ENCODE assay signal across 1 cellular context in genomic region chr3:198113219-198114053, GRCh38.
TF ChIP-seq lines count a peak whose summit lies in the region.

No MANE protein-coding gene starts in this region.

TF ChIP-seq in IMR-90, 13 proteins besides CTCF, POLR2A, EP300 and RAD21 (continued from another document):
- no peak for TF ChIP-seq RCOR1 (IDR thresholded peaks at IDR 0.05; ENCODE audit: insufficient replicate concordance, low read length)
- TF ChIP-seq BHLHE40 (IDR thresholded peaks at IDR 0.05; ENCODE audit: low read depth, low read length) = no peak
- TF ChIP-seq ELK1 (IDR thresholded peaks at IDR 0.05; ENCODE audit: borderline replicate concordance, low read depth, low read length) = no peak
- TF ChIP-seq MAFK (IDR thresholded peaks at IDR 0.05; ENCODE audit: low read depth, low read length) = no peak
- TF ChIP-seq CHD1 (IDR thresholded peaks at IDR 0.05; ENCODE audit: low read depth, low read length) = no peak
- no peak for TF ChIP-seq MAZ (IDR thresholded peaks at IDR 0.05; ENCODE audit: borderline replicate concordance, low read depth, low read length)
- TF ChIP-seq CEBPB (IDR thresholded peaks at IDR 0.05; ENCODE audit: low read depth, low read length) = no peak
